Comparison of ENCODE assay signal across 1 cellular context in the genomic region with DNA sequence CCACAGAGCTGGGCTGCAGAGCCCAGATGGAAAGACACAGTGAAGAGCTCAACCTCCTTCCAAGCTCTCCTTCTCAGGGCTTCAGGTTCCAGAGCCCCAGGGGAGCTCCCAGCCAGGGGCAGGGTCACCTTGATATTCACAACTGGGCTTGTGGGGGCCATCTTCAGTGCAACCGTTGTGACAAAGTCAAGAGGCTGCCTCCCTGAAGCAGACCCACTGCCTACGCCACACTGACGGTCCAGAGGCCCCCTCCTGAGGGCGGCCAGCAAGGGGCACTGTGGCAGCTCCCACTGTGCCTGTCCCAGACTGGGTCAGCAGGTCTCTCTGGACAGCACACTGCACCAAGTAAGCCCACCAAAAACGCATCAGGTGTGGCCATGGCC.
TF ChIP-seq lines count a peak whose summit lies in the region.

No MANE protein-coding gene starts in this region.

TF ChIP-seq in SK-N-SH treated with all-trans-retinoic acid at 6 μM for 48 hours, 23 proteins besides CTCF, POLR2A, EP300 and RAD21 (continued from another document):
- TF ChIP-seq, protein P1, sequence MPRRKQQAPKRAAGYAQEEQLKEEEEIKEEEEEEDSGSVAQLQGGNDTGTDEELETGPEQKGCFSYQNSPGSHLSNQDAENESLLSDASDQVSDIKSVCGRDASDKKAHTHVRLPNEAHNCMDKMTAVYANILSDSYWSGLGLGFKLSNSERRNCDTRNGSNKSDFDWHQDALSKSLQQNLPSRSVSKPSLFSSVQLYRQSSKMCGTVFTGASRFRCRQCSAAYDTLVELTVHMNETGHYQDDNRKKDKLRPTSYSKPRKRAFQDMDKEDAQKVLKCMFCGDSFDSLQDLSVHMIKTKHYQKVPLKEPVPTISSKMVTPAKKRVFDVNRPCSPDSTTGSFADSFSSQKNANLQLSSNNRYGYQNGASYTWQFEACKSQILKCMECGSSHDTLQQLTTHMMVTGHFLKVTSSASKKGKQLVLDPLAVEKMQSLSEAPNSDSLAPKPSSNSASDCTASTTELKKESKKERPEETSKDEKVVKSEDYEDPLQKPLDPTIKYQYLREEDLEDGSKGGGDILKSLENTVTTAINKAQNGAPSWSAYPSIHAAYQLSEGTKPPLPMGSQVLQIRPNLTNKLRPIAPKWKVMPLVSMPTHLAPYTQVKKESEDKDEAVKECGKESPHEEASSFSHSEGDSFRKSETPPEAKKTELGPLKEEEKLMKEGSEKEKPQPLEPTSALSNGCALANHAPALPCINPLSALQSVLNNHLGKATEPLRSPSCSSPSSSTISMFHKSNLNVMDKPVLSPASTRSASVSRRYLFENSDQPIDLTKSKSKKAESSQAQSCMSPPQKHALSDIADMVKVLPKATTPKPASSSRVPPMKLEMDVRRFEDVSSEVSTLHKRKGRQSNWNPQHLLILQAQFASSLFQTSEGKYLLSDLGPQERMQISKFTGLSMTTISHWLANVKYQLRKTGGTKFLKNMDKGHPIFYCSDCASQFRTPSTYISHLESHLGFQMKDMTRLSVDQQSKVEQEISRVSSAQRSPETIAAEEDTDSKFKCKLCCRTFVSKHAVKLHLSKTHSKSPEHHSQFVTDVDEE (CRISPR knock-in tag; IDR thresholded peaks at IDR 0.05) = no peak
- TF ChIP-seq RARB (CRISPR knock-in tag; IDR thresholded peaks at IDR 0.05) (no peak), ZC3H10 (CRISPR knock-in tag; IDR thresholded peaks at IDR 0.05) (no peak), ESRRG (CRISPR knock-in tag; IDR thresholded peaks at IDR 0.05) (no peak), ARNTL (CRISPR knock-in tag; IDR thresholded peaks at IDR 0.05; ENCODE audit: borderline replicate concordance, low read depth) (no peak), CREB5 (CRISPR knock-in tag; IDR thresholded peaks at IDR 0.05; ENCODE audit: low read depth) (no peak), ISL1 (CRISPR knock-in tag; IDR thresholded peaks at IDR 0.05) (no peak), OSR1 (CRISPR knock-in tag; IDR thresholded peaks at IDR 0.05) (no peak), TOX (CRISPR knock-in tag; IDR thresholded peaks at IDR 0.05; ENCODE audit: borderline replicate concordance) (no peak), PPARA (CRISPR knock-in tag; IDR thresholded peaks at IDR 0.05; ENCODE audit: borderline replicate concordance) (no peak), GLIS3 (CRISPR knock-in tag; IDR thresholded peaks at IDR 0.05) (no peak), BACH2 (CRISPR knock-in tag; IDR thresholded peaks at IDR 0.05; ENCODE audit: borderline replicate concordance) (no peak), TCF4 (CRISPR knock-in tag; IDR thresholded peaks at IDR 0.05; ENCODE audit: borderline replicate concordance) (no peak), ZNF70 (CRISPR knock-in tag; IDR thresholded peaks at IDR 0.05) (no peak)
- TF ChIP-seq, protein P2, sequence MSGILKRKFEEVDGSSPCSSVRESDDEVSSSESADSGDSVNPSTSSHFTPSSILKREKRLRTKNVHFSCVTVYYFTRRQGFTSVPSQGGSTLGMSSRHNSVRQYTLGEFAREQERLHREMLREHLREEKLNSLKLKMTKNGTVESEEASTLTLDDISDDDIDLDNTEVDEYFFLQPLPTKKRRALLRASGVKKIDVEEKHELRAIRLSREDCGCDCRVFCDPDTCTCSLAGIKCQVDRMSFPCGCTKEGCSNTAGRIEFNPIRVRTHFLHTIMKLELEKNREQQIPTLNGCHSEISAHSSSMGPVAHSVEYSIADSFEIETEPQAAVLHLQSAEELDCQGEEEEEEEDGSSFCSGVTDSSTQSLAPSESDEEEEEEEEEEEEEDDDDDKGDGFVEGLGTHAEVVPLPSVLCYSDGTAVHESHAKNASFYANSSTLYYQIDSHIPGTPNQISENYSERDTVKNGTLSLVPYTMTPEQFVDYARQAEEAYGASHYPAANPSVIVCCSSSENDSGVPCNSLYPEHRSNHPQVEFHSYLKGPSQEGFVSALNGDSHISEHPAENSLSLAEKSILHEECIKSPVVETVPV (CRISPR knock-in tag; IDR thresholded peaks at IDR 0.05) = no peak
